ENCODE assay signal across 25 cellular contexts in genomic region chr19:31518626-31519025, GRCh38.
DNase-seq lines count a peak whose midpoint lies in the region; ATAC-seq and TF ChIP-seq lines count a peak whose summit lies in the region.
"Had no signal": no experiment of that assay in that cellular context is flagged by ENCODE, and none has a peak within 500 bp of the region (broad histone marks: within the 10 kb centered on the region; RNA-seq: fewer than 3 reads in every experiment).

No MANE protein-coding gene starts in this region.

- H3K9me2 ChIP-seq in hepatocyte (replicated peaks; ENCODE audit: insufficient read depth): no peaks in the 10 kb centered on the region

- DNase-seq in RPMI7951 (ENCODE audit: low read depth): peak; percentile 39
- DNase-seq in hepatocyte (ENCODE audit: low spot score): no peak
- no peak for DNase-seq in nephron progenitor cell
- no peak for DNase-seq in GM19238 (ENCODE audit: insufficient read length, low spot score)
- DNase-seq in GDM1 (lab: John Stamatoyannopoulos, UW): no peak
- DNase-seq in psoas muscle: no peak
- no peak for DNase-seq in ovary
- DNase-seq: activated CD4-positive, alpha-beta memory T cell treated with anti-CD3 and anti-CD28 coated beads for 36 hours; activated CD4-positive, alpha-beta T cell treated with anti-CD3 and anti-CD28 coated beads for 1 hour; activated naive CD4-positive, alpha-beta T cell; activated T-cell treated with anti-CD3 and anti-CD28 coated beads, Interleukin-2, amount 50 U/mL, for 72 hours; Caco-2; cerebellar nuclear complex; DMS79 treated with DMSO at 0.1 percent for 48 hours; esophagus squamous epithelium; kidney glomerular epithelial cell; right lobe of liver; substantia nigra; T-helper 17 cell had no signal

- intact Hi-C loops in psoas muscle (cut with DNase I): no loop called here
- intact Hi-C loops in ovary (cut with DNase I): no loop called here

- 18% methylated on average over 8 of the region's 8 CpGs for whole genome bisulfite sequencing in hepatocyte (ENCODE audit: low lambda C conversion rate, missing lambda C conversion rate)
- WGBS in psoas muscle, 3 donors: 32 to 42% (median 36%) methylated on average over 8 of the region's 8 CpGs
- WGBS in ovary, 3 donors: 59 to 67% (median 60%) methylated on average over 8 of the region's 8 CpGs

- no peaks in the 10 kb centered on the region for H3K79me2 ChIP-seq in hepatocyte

- H3K4me1 Mint-ChIP-seq in nephron progenitor cell: peaks cover 4% of the 10 kb centered on the region
- H3K4me1 Mint-ChIP-seq: CD14-positive monocyte; IgD-negative memory B cell; neural crest cell; stimulated activated effector memory CD8-positive, alpha-beta T cell treated with anti-CD3 and anti-CD28 coated beads, Interleukin-12 subunit alpha, Interleukin-12 subunit beta, amount 100 ng/mL, for 72 hours; T-helper 17 cell had no signal

- H3K4me3 Mint-ChIP-seq in nephron progenitor cell: no peak overlapping the region
- H3K4me3 Mint-ChIP-seq: activated CD4-positive, alpha-beta memory T cell treated with anti-CD3 and anti-CD28 coated beads for 36 hours; activated T-cell treated with anti-CD3 and anti-CD28 coated beads, Interleukin-2, amount 50 U/mL, for 72 hours; brain; CD14-positive monocyte; IgD-negative memory B cell; neural crest cell; stimulated activated effector memory CD8-positive, alpha-beta T cell treated with anti-CD3 and anti-CD28 coated beads, Interleukin-12 subunit alpha, Interleukin-12 subunit beta, amount 100 ng/mL, for 72 hours; T-helper 17 cell had no signal

- peaks cover 10% of the 10 kb centered on the region for H3K27me3 Mint-ChIP-seq in nephron progenitor cell (ENCODE audit: low read depth, poor library complexity)
- H3K27me3 Mint-ChIP-seq: activated CD4-positive, alpha-beta memory T cell treated with anti-CD3 and anti-CD28 coated beads for 36 hours; IgD-negative memory B cell had no signal

- TF ChIP-seq CTCF in hepatocyte (IDR thresholded peaks at IDR 0.05; ENCODE audit: poor library complexity) (no peak), nephron progenitor cell (IDR thresholded peaks at IDR 0.05) (no peak), psoas muscle (IDR thresholded peaks at IDR 0.05) (no peak), ovary (IDR thresholded peaks at IDR 0.05) (no peak)

- no peaks in the 10 kb centered on the region for H3K36me3 ChIP-seq in BLaER1
- no peaks in the 10 kb centered on the region for H3K36me3 ChIP-seq in hepatocyte (replicated peaks; ENCODE audit: insufficient read depth, low read depth)
- H3K36me3 ChIP-seq in psoas muscle (ENCODE audit: insufficient read depth in 1 of 2, low read depth in 1 of 2): no peaks in the 10 kb centered on the region
- H3K36me3 ChIP-seq in ovary: no peaks in the 10 kb centered on the region
- H3K36me3 ChIP-seq: esophagus squamous epithelium, right lobe of liver had no signal

- H3K4me1 ChIP-seq in BLaER1: no peaks in the 10 kb centered on the region
- peaks cover 7% of the 10 kb centered on the region for H3K4me1 ChIP-seq in hepatocyte (ENCODE audit: insufficient read depth)
- no peaks in the 10 kb centered on the region for H3K4me1 ChIP-seq in psoas muscle
- H3K4me1 ChIP-seq in ovary (ENCODE audit: insufficient read depth): no peaks in the 10 kb centered on the region
- H3K4me1 ChIP-seq: Caco-2, esophagus squamous epithelium, right lobe of liver had no signal

- H3K27ac ChIP-seq in BLaER1: no peak overlapping the region
- peak overlapping the region; percentile 56 for H3K27ac ChIP-seq in hepatocyte
- no peak overlapping the region for H3K27ac ChIP-seq in psoas muscle
- H3K27ac ChIP-seq in ovary: no peak overlapping the region
- H3K27ac ChIP-seq: right lobe of liver had no signal

- no peak overlapping the region for H3K4me3 ChIP-seq in BLaER1
- H3K4me3 ChIP-seq in hepatocyte: no peak overlapping the region
- no peak overlapping the region for H3K4me3 ChIP-seq in psoas muscle
- H3K4me3 ChIP-seq in ovary: no peak overlapping the region
- H3K4me3 ChIP-seq: esophagus squamous epithelium, right lobe of liver had no signal

- H3K9me3 Mint-ChIP-seq in nephron progenitor cell: peaks cover 4% of the 10 kb centered on the region
- H3K9me3 Mint-ChIP-seq: neural crest cell had no signal

- peak overlapping the region; percentile 78 for H3K27ac Mint-ChIP-seq in nephron progenitor cell
- H3K27ac Mint-ChIP-seq: activated CD4-positive, alpha-beta memory T cell treated with anti-CD3 and anti-CD28 coated beads for 36 hours; activated T-cell treated with anti-CD3 and anti-CD28 coated beads, Interleukin-2, amount 50 U/mL, for 72 hours; CD14-positive monocyte; IgD-negative memory B cell; stimulated activated effector memory CD8-positive, alpha-beta T cell treated with anti-CD3 and anti-CD28 coated beads, Interleukin-12 subunit alpha, Interleukin-12 subunit beta, amount 100 ng/mL, for 72 hours; T-helper 17 cell had no signal

- H3K27me3 ChIP-seq in BLaER1: no peaks in the 10 kb centered on the region
- no peaks in the 10 kb centered on the region for H3K27me3 ChIP-seq in hepatocyte
- peaks cover 0 to 3% (median 0%) of the 10 kb centered on the region in 3 donors for H3K27me3 ChIP-seq in psoas muscle (ENCODE audit: insufficient read depth in 3 of 3, low read length in 2 of 3)
- H3K27me3 ChIP-seq in ovary: no peaks in the 10 kb centered on the region
- H3K27me3 ChIP-seq: esophagus squamous epithelium, right lobe of liver had no signal

- no peak for TF ChIP-seq POLR2A in ovary (IDR thresholded peaks at IDR 0.05)

- H3K36me3 Mint-ChIP-seq in nephron progenitor cell (ENCODE audit: low read depth): no peaks in the 10 kb centered on the region
- H3K36me3 Mint-ChIP-seq: activated CD4-positive, alpha-beta memory T cell treated with anti-CD3 and anti-CD28 coated beads for 36 hours; brain; CD14-positive monocyte; stimulated activated effector memory CD8-positive, alpha-beta T cell treated with anti-CD3 and anti-CD28 coated beads, Interleukin-12 subunit alpha, Interleukin-12 subunit beta, amount 100 ng/mL, for 72 hours had no signal

- no peak overlapping the region for H2AFZ ChIP-seq in hepatocyte

- peak overlapping the region; percentile 19; the same call in 1 of the 2 replicates for H3K9ac ChIP-seq in BLaER1

- no peaks in the 10 kb centered on the region for H4K20me1 ChIP-seq in BLaER1
- no peaks in the 10 kb centered on the region for H4K20me1 ChIP-seq in hepatocyte (ENCODE audit: insufficient read depth, poor library complexity, severe bottlenecking)

- H3K4me2 ChIP-seq in BLaER1 (no peak overlapping the region), hepatocyte (peak overlapping the region; percentile 18)

- H3K9me3 ChIP-seq in BLaER1 (peaks cover 8% of the 10 kb centered on the region; the same call in 1 of the 2 replicates), hepatocyte (ENCODE audit: low read depth) (peaks cover 8% of the 10 kb centered on the region), psoas muscle (no peaks in the 10 kb centered on the region), ovary (no peaks in the 10 kb centered on the region)
- H3K9me3 ChIP-seq: Caco-2, esophagus squamous epithelium, right lobe of liver had no signal

- no peak for TF ChIP-seq EP300 in ovary (IDR thresholded peaks at IDR 0.05)

- ATAC-seq in psoas muscle: no peak
- ATAC-seq: activated T-cell treated with anti-CD3 and anti-CD28 coated beads, Interleukin-2, amount 50 U/mL, for 72 hours; right lobe of liver; stimulated activated effector memory CD8-positive, alpha-beta T cell treated with anti-CD3 and anti-CD28 coated beads, Interleukin-12 subunit alpha, Interleukin-12 subunit beta, amount 100 ng/mL, for 72 hours; T-helper 17 cell had no signal
